Comparison of ENCODE assay signal across 7 cellular contexts in genomic region chr6:148814869-148815268, GRCh38.
"Had no signal": no experiment of that assay in that cellular context is flagged by ENCODE, and none has a peak within 500 bp of the region (broad histone marks: within the 10 kb centered on the region; RNA-seq: fewer than 3 reads in every experiment).

No MANE protein-coding gene starts in this region.

- H3K4me2 ChIP-seq: GM23338 had no signal

- H3K27ac Mint-ChIP-seq: GM23338 had no signal

- ATAC-seq: GM23338, HCT116 had no signal

- H3K9me3 ChIP-seq: HAP-1 had no signal

- H3K4me3 Mint-ChIP-seq: GM23338 had no signal

- H3K36me3 ChIP-seq: HAP-1 had no signal

- H2AFZ ChIP-seq: GM23338 had no signal

- H3K4me3 ChIP-seq: GM23338, HAP-1 had no signal

- DNase-seq: H7, IMR-90, KBM-7 had no signal

- FAIRE-seq: HTR-8/SVneo had no signal
